Comparison of ENCODE assay signal across 8 cellular contexts in the genomic region with DNA sequence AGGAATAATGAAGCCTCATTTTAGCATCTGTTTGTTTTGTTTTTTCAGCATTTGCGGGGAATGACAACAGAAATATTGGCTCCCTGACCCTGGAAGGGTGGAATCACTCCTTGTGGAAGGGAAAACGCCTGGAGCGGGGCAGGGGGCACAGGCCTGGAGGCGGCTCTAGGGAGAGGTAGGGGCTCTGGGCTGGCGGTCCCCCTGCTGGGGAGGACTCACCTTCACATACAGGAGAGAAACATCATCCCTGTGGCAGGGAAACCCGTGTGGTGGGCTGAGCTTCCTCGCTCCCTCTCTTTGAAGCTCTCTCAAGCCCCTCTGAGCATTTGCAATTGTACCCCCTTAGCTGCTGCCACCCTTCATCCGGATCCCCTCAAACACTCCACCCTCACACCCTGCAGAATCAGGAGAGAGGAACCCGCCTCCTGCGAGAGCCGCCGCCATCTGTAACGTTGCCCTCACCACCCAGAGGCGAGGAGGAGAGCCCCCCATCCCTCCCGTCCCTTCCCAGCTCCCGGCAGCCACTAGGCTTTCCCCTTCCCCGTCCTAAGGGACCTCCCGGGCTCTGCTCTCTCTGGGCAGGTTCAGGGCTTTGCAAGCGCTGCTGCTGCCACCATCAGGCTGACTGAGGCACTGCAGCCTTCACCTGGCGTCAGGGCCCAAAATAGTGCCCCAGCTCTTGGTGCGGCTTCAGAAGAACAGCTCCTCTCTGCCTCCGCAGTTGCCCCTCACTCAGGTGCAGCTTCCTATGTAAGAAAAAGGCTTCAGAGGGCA. TPM values are rescaled to one million over a fixed set of nuclear protein-coding genes. Genes with fewer than 3 reads are reported as not detected.
DNase-seq lines count a peak whose midpoint lies in the region; ATAC-seq and TF ChIP-seq lines count a peak whose summit lies in the region.

No MANE protein-coding gene starts in this region.

- H3K4me3 ChIP-seq in BJ (ENCODE audit: low read depth, low read length) = peak overlapping the region; percentile 17

- POLR2A ChIA-PET in BJ (lab: Charles Lee) = interaction anchor here (0.8 kb wide), 1 partner anchor 72 kb away, joined by 3 read pairs; no protein-coding TSS in a partner anchor

- CTCF ChIA-PET in BJ (lab: Yijun Ruan, JAX) = interaction anchor here (0.6 to 6.5 kb wide), 66 partner anchors 10 to 678 kb away, joined by 3 to 83 read pairs (median 5); no protein-coding TSS in a partner anchor

- H3K36me3 ChIP-seq in BJ (ENCODE audit: control insufficient read depth, insufficient read depth, low read length) = no peaks in the 10 kb centered on the region

- no peaks in the 10 kb centered on the region for H3K27me3 ChIP-seq in BJ (ENCODE audit: control insufficient read depth, insufficient read depth, low read length)

- TF ChIP-seq CTCF in BJ (IDR thresholded peaks at IDR 0.05; ENCODE audit: insufficient read depth, low read depth, low read length) = peak; percentile 99

- ATAC-seq in HG03442 (IDR thresholded peaks at IDR 0.05; ENCODE audit: unreplicated experiment) = peak; percentile 86

- DNase-seq in BJ (ENCODE audit: low read depth) (no peak), GM19238 (ENCODE audit: insufficient read length, low spot score) (peak; percentile 62), NCI-H69 (lab: John Stamatoyannopoulos, UW) (peak; percentile 88), epidermal melanocyte (ENCODE audit: insufficient read length, low spot score) (peak; percentile 70), mucosa of gallbladder (ENCODE audit: low spot score) (peak; percentile 65)
- DNase-seq in activated CD8-positive, alpha-beta memory T cell treated with anti-CD3 and anti-CD28 coated beads for 48 hours (ENCODE audit: low read depth in 2 of 3, low spot score in 2 of 3) = peak in 2 of 3 experiments; percentile 30 to 45
- peak; percentile 10 to 19 for DNase-seq in stimulated activated CD8-positive, alpha-beta memory T cell treated with anti-CD3 and anti-CD28 coated beads, Interleukin-7, amount 100 ng/mL, for 48 hours (ENCODE audit: extremely low read depth in 1 of 2, low read depth in 1 of 2)

RNA-seq across cellular contexts. Expression of gene KIRREL3, which starts 10.4 kb away (rescaled TPM):
- polyA plus RNA-seq in BJ (2011; rRNA removed) = 13.1 and 19.6 TPM in 2 replicates
- 17.8 and 17.9 TPM in 2 replicates for polyA minus RNA-seq in BJ (2011; rRNA and poly(A)+ RNA removed)
- total RNA-seq in mucosa of gallbladder = 0.66 TPM
